In the genomic region with DNA sequence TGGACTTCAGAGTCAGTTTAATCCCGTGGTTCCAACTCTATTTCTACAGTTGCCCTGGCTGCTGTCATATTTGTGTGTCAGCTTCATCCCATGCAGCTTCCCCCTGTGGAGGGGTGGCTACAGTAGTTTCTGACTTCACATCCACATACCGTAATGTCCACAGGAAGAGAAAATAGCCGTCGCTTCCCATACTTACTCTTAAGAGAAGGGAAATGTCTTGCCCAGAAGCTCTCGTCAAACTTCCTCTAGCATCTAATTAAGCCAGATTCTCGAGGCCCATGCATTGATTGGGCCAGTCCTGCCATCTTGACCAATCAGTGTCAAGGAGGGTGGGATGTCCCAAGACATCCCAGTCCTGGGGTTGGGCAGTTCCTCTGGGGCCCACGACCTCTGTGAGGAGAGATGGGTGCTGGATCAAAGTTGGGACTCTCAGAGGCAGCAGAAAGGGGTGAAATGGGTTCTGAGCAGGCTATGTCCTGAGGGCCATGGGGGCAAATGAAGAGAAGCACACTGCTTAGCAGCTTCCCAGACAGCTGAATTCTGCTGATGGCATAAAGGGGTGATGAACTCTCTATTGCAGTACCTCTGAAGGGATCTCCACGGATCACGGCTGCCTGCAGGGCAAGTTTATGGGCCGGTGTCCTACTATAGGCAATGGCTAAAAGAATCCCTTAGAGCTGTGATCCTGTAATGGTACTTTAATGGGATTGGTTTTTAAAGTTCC, we compare ENCODE assay signal across 9 cellular contexts.
DNase-seq lines count a peak whose midpoint lies in the region; ATAC-seq, FAIRE-seq and TF ChIP-seq lines count a peak whose summit lies in the region.
"Had no signal": no experiment of that assay in that cellular context is flagged by ENCODE, and none has a peak within 500 bp of the region (broad histone marks: within the 10 kb centered on the region; RNA-seq: fewer than 3 reads in every experiment).

No MANE protein-coding gene starts in this region.

- in situ Hi-C loops in HepG2 (cut with HindIII; ENCODE audit: extremely low pct_ligation_motif_present, low pct_unique_long_range_greater_than_20kb) = loop anchor here (5.0 kb wide), 1 partner anchor 740 kb away; no protein-coding TSS in a partner anchor

- TF ChIP-seq EP300 in HepG2 (IDR thresholded peaks at IDR 0.05; ENCODE audit: low read depth in 2 of 2, low read length in 2 of 2) (no peak), HepG2 (CRISPR knock-in tag; IDR thresholded peaks at IDR 0.05; ENCODE audit: borderline replicate concordance) (no peak)

- FAIRE-seq in HepG2 (lab: Jason Lieb, UNC) = no peak

- H3K9me3 ChIP-seq in HepG2 (ENCODE audit: low read length) = no peaks in the 10 kb centered on the region
- no peaks in the 10 kb centered on the region for H3K9me3 ChIP-seq in prostate gland
- H3K9me3 ChIP-seq: tibial nerve had no signal

- no TSS peak for BruUV-seq in HepG2 (replicated peaks; lab: Mats Ljungman, UMichigan)

- H3K9ac ChIP-seq in HepG2 (ENCODE audit: insufficient read depth, low read depth, low read length) = no peak overlapping the region

- TF ChIP-seq CTCF in HepG2 (CRISPR knock-in tag; IDR thresholded peaks at IDR 0.05) (no peak), prostate gland (IDR thresholded peaks at IDR 0.05) (no peak)

- no peak for DNase-seq in HepG2 (ENCODE audit: low spot score)
- DNase-seq in H7 = no peak
- DNase-seq in prostate gland (ENCODE audit: low spot score) = no peak
- no peak for DNase-seq in NK-92 treated with Interleukin-12 subunit alpha and Interleukin-12 subunit beta, amount 100 ng/mL, for 24 hours (lab: John Stamatoyannopoulos, UW)
- DNase-seq in HuH-7 (ENCODE audit: low spot score) = no peak

- H3K4me2 ChIP-seq in HepG2 (ENCODE audit: low read depth, low read length) = no peak overlapping the region

- intact Hi-C loops in HepG2 (cut with micrococcal nuclease; ENCODE audit: unreplicated experiment) (loop anchor here (1.0 to 10.0 kb wide), 4 partner anchors 120 to 834 kb away; no protein-coding TSS in a partner anchor), prostate gland (cut with DNase I) (loop anchor here (5.0 kb wide), 1 partner anchor 740 kb away; no protein-coding TSS in a partner anchor)

- TF ChIP-seq POLR2A in HepG2 (IDR thresholded peaks at IDR 0.05; ENCODE audit: insufficient read depth in 1 of 2, low read depth in 2 of 2, low read length in 2 of 2) (no peak), prostate gland (IDR thresholded peaks at IDR 0.05) (no peak)

- H3K4me3 ChIP-seq in HepG2 (replicated peaks in 1 of 3; ENCODE audit: insufficient read depth in 1 of 3, low read depth in 2 of 3, low read length in 3 of 3) (no peak overlapping the region), H7 (ENCODE audit: insufficient read depth, low read depth, low read length) (no peak overlapping the region), prostate gland (no peak overlapping the region)
- H3K4me3 ChIP-seq: tibial nerve had no signal

- ATAC-seq in GM18520 (IDR thresholded peaks at IDR 0.05; ENCODE audit: unreplicated experiment) (peak; percentile 11), GM21447 (IDR thresholded peaks at IDR 0.05; ENCODE audit: unreplicated experiment) (peak; percentile 18), HG03196 (IDR thresholded peaks at IDR 0.05; ENCODE audit: unreplicated experiment) (peak; percentile 29), HepG2 (peak; percentile 58)

- H3K4me1 ChIP-seq in HepG2 (ENCODE audit: insufficient read depth, low read length) = no peaks in the 10 kb centered on the region
- no peaks in the 10 kb centered on the region for H3K4me1 ChIP-seq in prostate gland (replicated peaks)

- H3K27me3 ChIP-seq in HepG2 (ENCODE audit: control insufficient read depth in 1 of 2, insufficient read depth in 2 of 2, low read length in 2 of 2) (no peaks in the 10 kb centered on the region; a peak in 1 of 5 replicates), H7 (ENCODE audit: control insufficient read depth, insufficient read depth, low read length) (no peaks in the 10 kb centered on the region), prostate gland (replicated peaks; ENCODE audit: insufficient read depth) (no peaks in the 10 kb centered on the region)
- H3K27me3 ChIP-seq: tibial nerve had no signal

- H2AFZ ChIP-seq in HepG2 (ENCODE audit: low read length) = no peak overlapping the region

- H3K36me3 ChIP-seq in HepG2 (replicated peaks in 1 of 2; ENCODE audit: control insufficient read depth in 1 of 2, insufficient read depth in 2 of 2, low read length in 2 of 2) (no peaks in the 10 kb centered on the region), H7 (replicated peaks; ENCODE audit: control insufficient read depth, insufficient read depth, low read length) (no peaks in the 10 kb centered on the region), prostate gland (no peaks in the 10 kb centered on the region)
- H3K36me3 ChIP-seq: tibial nerve had no signal

- CTCF ChIA-PET in HepG2 (lab: Yijun Ruan, JAX; ENCODE audit: low intra/inter-chr PET ratio, low total read pairs) = interaction anchor here (1.5 to 4.4 kb wide), 2 partner anchors 740 to 835 kb away, joined by 6 to 32 read pairs; no protein-coding TSS in a partner anchor

- POLR2A ChIA-PET in HepG2 (lab: Yijun Ruan, JAX) = interaction anchor here (0.7 kb wide), 1 partner anchor 120 kb away, joined by 3 read pairs; no protein-coding TSS in a partner anchor

- no peaks in the 10 kb centered on the region for H4K20me1 ChIP-seq in HepG2 (ENCODE audit: insufficient read depth, low read length)

- no peak overlapping the region for H3K27ac ChIP-seq in HepG2 (ENCODE audit: extremely low read length, insufficient read depth, low read length)
- no peak overlapping the region for H3K27ac ChIP-seq in prostate gland

- H3K79me2 ChIP-seq in HepG2 (ENCODE audit: insufficient read depth, low read length) = no peaks in the 10 kb centered on the region

- 45% methylated on average over 7 of the region's 10 CpGs for WGBS in HepG2 (ENCODE audit: low lambda C conversion rate)
- 76% methylated on average over 10 of the region's 10 CpGs for WGBS in prostate gland

- no peak for TF ChIP-seq RAD21 in HepG2 (CRISPR knock-in tag; IDR thresholded peaks at IDR 0.05)

TF ChIP-seq in HepG2, 621 proteins besides CTCF, POLR2A, EP300 and RAD21:
- TF ChIP-seq XRCC5 (optimal IDR thresholded peaks at IDR 0.05; ENCODE audit: low read length) = no peak
- TF ChIP-seq SMAD1 (CRISPR knock-in tag; IDR thresholded peaks at IDR 0.05; ENCODE audit: borderline replicate concordance, low read depth) = 0 out of 2 replicates have a peak, but pooled peaks have one; percentile 30
